1 cellular context compared by ENCODE assay signal in the genomic region with DNA sequence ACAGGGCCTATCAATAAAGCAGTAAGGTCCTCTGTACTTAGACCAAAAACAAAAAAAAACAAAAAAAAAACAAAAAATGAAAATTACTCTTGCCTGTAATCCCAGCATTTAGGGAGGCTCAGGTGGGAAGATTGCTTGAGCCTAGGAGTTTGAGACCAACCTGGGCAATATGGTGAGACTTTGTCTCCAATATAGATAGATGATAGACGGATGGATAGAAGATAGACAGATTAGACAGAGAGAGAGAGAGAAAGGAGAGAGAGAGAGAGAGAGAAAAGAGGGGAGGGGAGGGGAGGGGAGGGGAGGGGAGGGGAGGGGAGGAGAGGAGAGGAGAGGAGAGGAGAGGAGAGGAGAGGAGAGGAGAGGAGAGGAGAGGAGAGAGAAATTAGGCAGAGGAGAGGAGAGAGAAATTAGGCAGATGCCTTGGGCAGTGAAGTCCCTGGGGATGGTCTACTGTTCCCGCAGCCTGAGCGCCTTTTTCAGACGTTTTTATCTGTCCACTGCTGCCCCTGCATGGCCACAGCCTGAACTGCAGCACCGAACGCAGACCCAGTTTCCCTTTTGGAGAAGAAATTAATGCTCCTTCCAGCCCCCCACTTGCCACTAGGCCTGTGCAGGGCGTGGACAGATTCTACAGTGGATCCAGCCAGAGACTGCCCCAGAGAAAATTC.
TF ChIP-seq lines count a peak whose summit lies in the region.

No MANE protein-coding gene starts in this region.

TF ChIP-seq in K562, 482 proteins besides CTCF, POLR2A, EP300 and RAD21 (continued from another document):
- TF ChIP-seq, protein P1, sequence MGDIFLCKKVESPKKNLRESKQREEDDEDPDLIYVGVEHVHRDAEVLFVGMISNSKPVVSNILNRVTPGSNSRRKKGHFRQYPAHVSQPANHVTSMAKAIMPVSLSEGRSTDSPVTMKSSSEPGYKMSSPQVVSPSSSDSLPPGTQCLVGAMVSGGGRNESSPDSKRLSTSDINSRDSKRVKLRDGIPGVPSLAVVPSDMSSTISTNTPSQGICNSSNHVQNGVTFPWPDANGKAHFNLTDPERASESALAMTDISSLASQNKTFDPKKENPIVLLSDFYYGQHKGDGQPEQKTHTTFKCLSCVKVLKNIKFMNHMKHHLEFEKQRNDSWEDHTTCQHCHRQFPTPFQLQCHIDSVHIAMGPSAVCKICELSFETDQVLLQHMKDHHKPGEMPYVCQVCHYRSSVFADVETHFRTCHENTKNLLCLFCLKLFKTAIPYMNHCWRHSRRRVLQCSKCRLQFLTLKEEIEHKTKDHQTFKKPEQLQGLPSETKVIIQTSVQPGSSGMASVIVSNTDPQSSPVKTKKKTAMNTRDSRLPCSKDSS (IDR thresholded peaks at IDR 0.05; ENCODE audit: low read depth, partially characterized antibody), result no peak
- TF ChIP-seq, protein P2, sequence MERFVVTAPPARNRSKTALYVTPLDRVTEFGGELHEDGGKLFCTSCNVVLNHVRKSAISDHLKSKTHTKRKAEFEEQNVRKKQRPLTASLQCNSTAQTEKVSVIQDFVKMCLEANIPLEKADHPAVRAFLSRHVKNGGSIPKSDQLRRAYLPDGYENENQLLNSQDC (CRISPR knock-in tag; IDR thresholded peaks at IDR 0.05), result no peak
- TF ChIP-seq, protein P3, sequence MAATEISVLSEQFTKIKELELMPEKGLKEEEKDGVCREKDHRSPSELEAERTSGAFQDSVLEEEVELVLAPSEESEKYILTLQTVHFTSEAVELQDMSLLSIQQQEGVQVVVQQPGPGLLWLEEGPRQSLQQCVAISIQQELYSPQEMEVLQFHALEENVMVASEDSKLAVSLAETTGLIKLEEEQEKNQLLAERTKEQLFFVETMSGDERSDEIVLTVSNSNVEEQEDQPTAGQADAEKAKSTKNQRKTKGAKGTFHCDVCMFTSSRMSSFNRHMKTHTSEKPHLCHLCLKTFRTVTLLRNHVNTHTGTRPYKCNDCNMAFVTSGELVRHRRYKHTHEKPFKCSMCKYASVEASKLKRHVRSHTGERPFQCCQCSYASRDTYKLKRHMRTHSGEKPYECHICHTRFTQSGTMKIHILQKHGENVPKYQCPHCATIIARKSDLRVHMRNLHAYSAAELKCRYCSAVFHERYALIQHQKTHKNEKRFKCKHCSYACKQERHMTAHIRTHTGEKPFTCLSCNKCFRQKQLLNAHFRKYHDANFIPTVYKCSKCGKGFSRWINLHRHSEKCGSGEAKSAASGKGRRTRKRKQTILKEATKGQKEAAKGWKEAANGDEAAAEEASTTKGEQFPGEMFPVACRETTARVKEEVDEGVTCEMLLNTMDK (IDR thresholded peaks at IDR 0.05; ENCODE audit: borderline replicate concordance, insufficient read depth, low read depth, low read length, poor library complexity, severe bottlenecking), result no peak
- TF ChIP-seq RBBP5 (IDR thresholded peaks at IDR 0.05; ENCODE audit: borderline replicate concordance, insufficient read depth, low read length, poor library complexity, severe bottlenecking) (no peak), TAL1 (IDR thresholded peaks at IDR 0.05) (no peak)
